Comparison of ENCODE assay signal across 9 cellular contexts in the genomic region with DNA sequence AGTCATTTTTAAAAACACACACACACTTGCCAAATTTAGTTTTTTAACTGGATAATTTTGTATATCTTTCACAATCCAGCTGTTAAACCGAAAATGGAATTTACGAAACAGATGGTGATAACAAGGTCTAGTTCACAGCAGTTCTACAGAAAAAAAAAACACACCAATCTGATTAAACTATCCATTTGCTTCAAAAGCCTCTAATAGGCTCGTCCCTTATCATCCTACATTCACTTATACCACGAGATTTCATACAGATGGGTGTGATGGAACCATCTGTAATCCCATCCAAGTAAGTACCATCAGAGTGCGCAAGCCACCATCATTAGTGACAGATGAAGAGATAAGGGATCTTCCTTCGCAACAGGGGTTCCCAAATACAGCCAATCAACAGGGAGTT. TPM values are rescaled to one million over a fixed set of nuclear protein-coding genes. Genes with fewer than 3 reads are reported as not detected.
DNase-seq lines count a peak whose midpoint lies in the region; ATAC-seq and TF ChIP-seq lines count a peak whose summit lies in the region.
"Had no signal": no experiment of that assay in that cellular context is flagged by ENCODE, and none has a peak within 500 bp of the region (broad histone marks: within the 10 kb centered on the region; RNA-seq: fewer than 3 reads in every experiment).

No MANE protein-coding gene starts in this region.

- no peak for TF ChIP-seq CTCF in tibial artery (IDR thresholded peaks at IDR 0.05)

- H3K4me1 ChIP-seq in tibial artery: peaks cover 0 to 10% (median 2%) of the 10 kb centered on the region in 4 donors

- H3K4me3 Mint-ChIP-seq in activated T-cell treated with anti-CD3 and anti-CD28 coated beads, Interleukin-2, amount 50 U/mL, for 72 hours: peak overlapping the region; percentile 81 to 95
- peak overlapping the region; percentile 86 for H3K4me3 Mint-ChIP-seq in activated T-helper 1 cell treated with anti-CD3 and anti-CD28 coated beads, Interleukin-12 subunit alpha, Interleukin-12 subunit beta, Interleukin-2, Interleukin-4 antibody, amounts not matched to agents 30 ng/mL and 10 ng/mL and 1 ng/mL, durations not matched to agents 14 hours and 24 hours and 36 hours
- H3K4me3 Mint-ChIP-seq in immature natural killer cell: peak overlapping the region; percentile 88 to 100 (median 98)

- H3K36me3 ChIP-seq in tibial artery: no peaks in the 10 kb centered on the region

- H3K27ac ChIP-seq in tibial artery: peak overlapping the region; percentile 65 to 69

- intact Hi-C loops in activated T-helper 1 cell treated with anti-CD3 and anti-CD28 coated beads, Interleukin-12 subunit alpha, Interleukin-12 subunit beta, Interleukin-2, Interleukin-4 antibody, amounts not matched to agents 30 ng/mL and 10 ng/mL and 1 ng/mL, durations not matched to agents 14 hours and 24 hours and 36 hours (cut with micrococcal nuclease): loop anchor here (1.0 kb wide), 1 partner anchor 109 kb away; no protein-coding TSS in a partner anchor
- intact Hi-C loops in tibial artery (cut with DNase I; ENCODE audit: low total_unique reads): no loop called here

- H3K9me3 ChIP-seq in tibial artery: no peaks in the 10 kb centered on the region

- no peak overlapping the region for H3K4me3 ChIP-seq in tibial artery

- no peaks in the 10 kb centered on the region for H3K27me3 Mint-ChIP-seq in activated T-cell treated with anti-CD3 and anti-CD28 coated beads, Interleukin-2, amount 50 U/mL, for 72 hours (ENCODE audit: low read depth)
- H3K27me3 Mint-ChIP-seq in activated T-helper 1 cell treated with anti-CD3 and anti-CD28 coated beads, Interleukin-12 subunit alpha, Interleukin-12 subunit beta, Interleukin-2, Interleukin-4 antibody, amounts not matched to agents 30 ng/mL and 10 ng/mL and 1 ng/mL, durations not matched to agents 14 hours and 24 hours and 36 hours (ENCODE audit: insufficient read depth): no peaks in the 10 kb centered on the region
- peaks cover 0 to 9% (median 3%) of the 10 kb centered on the region in 3 donors for H3K27me3 Mint-ChIP-seq in immature natural killer cell (ENCODE audit: low read depth in 3 of 3)

- no peaks in the 10 kb centered on the region for H3K9me3 Mint-ChIP-seq in activated T-cell treated with anti-CD3 and anti-CD28 coated beads, Interleukin-2, amount 50 U/mL, for 72 hours
- no peaks in the 10 kb centered on the region for H3K9me3 Mint-ChIP-seq in activated T-helper 1 cell treated with anti-CD3 and anti-CD28 coated beads, Interleukin-12 subunit alpha, Interleukin-12 subunit beta, Interleukin-2, Interleukin-4 antibody, amounts not matched to agents 30 ng/mL and 10 ng/mL and 1 ng/mL, durations not matched to agents 14 hours and 24 hours and 36 hours
- H3K9me3 Mint-ChIP-seq in immature natural killer cell: no peaks in the 10 kb centered on the region

- no peak for DNase-seq in activated T-cell treated with anti-CD3 and anti-CD28 coated beads, Interleukin-2, amount 50 U/mL, for 72 hours
- DNase-seq in activated T-cell treated with anti-CD3 and anti-CD28 coated beads, Interleukin-2, amount 50 U/mL, for 1 hour: no peak
- DNase-seq in activated T-helper 1 cell treated with anti-CD3 and anti-CD28 coated beads, Interleukin-12 subunit alpha, Interleukin-12 subunit beta, Interleukin-2, Interleukin-4 antibody, amounts not matched to agents 30 ng/mL and 10 ng/mL and 1 ng/mL, durations not matched to agents 14 hours and 24 hours and 36 hours (ENCODE audit: low spot score): no peak
- DNase-seq in immature natural killer cell (no peak), tibial artery (no peak), T-helper 9 cell (no peak), NCI-H345 (lab: John Stamatoyannopoulos, UW) (no peak)
- DNase-seq: NCI-H774 had no signal

- H3K27ac Mint-ChIP-seq in activated T-cell treated with anti-CD3 and anti-CD28 coated beads, Interleukin-2, amount 50 U/mL, for 72 hours: peak overlapping the region; percentile 96
- peak overlapping the region; percentile 94 for H3K27ac Mint-ChIP-seq in activated T-helper 1 cell treated with anti-CD3 and anti-CD28 coated beads, Interleukin-12 subunit alpha, Interleukin-12 subunit beta, Interleukin-2, Interleukin-4 antibody, amounts not matched to agents 30 ng/mL and 10 ng/mL and 1 ng/mL, durations not matched to agents 14 hours and 24 hours and 36 hours
- peak overlapping the region; percentile 93 to 99 (median 98) for H3K27ac Mint-ChIP-seq in immature natural killer cell

- ATAC-seq in activated T-cell treated with anti-CD3 and anti-CD28 coated beads, Interleukin-2, amount 50 U/mL, for 72 hours (replicated peaks in 1 of 2): no peak
- no peak for ATAC-seq in HG03520 (IDR thresholded peaks at IDR 0.05; ENCODE audit: unreplicated experiment)

- H3K4me1 Mint-ChIP-seq in activated T-cell treated with anti-CD3 and anti-CD28 coated beads, Interleukin-2, amount 50 U/mL, for 72 hours (ENCODE audit: low read depth): peaks cover 37% of the 10 kb centered on the region
- H3K4me1 Mint-ChIP-seq in activated T-helper 1 cell treated with anti-CD3 and anti-CD28 coated beads, Interleukin-12 subunit alpha, Interleukin-12 subunit beta, Interleukin-2, Interleukin-4 antibody, amounts not matched to agents 30 ng/mL and 10 ng/mL and 1 ng/mL, durations not matched to agents 14 hours and 24 hours and 36 hours (ENCODE audit: low read depth): peaks cover 49% of the 10 kb centered on the region
- H3K4me1 Mint-ChIP-seq in immature natural killer cell: peaks cover 52 to 69% of the 10 kb centered on the region in 2 donors

- H3K27me3 ChIP-seq in tibial artery: no peaks in the 10 kb centered on the region

- peaks cover 1 to 2% of the 10 kb centered on the region in 2 donors for H3K36me3 Mint-ChIP-seq in activated T-cell treated with anti-CD3 and anti-CD28 coated beads, Interleukin-2, amount 50 U/mL, for 72 hours (ENCODE audit: insufficient read depth in 2 of 2)
- peaks cover 19% of the 10 kb centered on the region for H3K36me3 Mint-ChIP-seq in activated T-helper 1 cell treated with anti-CD3 and anti-CD28 coated beads, Interleukin-12 subunit alpha, Interleukin-12 subunit beta, Interleukin-2, Interleukin-4 antibody, amounts not matched to agents 30 ng/mL and 10 ng/mL and 1 ng/mL, durations not matched to agents 14 hours and 24 hours and 36 hours (ENCODE audit: low read depth)
- peaks cover 0 to 3% (median 0%) of the 10 kb centered on the region in 3 donors for H3K36me3 Mint-ChIP-seq in immature natural killer cell

RNA-seq across cellular contexts. Expression of a gene that starts 20.1 kb away (rescaled TPM):
- 10 to 100 TPM; 35.3 to 54.0 TPM for total RNA-seq in activated T-cell treated with anti-CD3 and anti-CD28 coated beads, Interleukin-2, amount 50 U/mL, for 72 hours
- 61.4 and 62.4 TPM in 2 replicates for total RNA-seq in activated T-helper 1 cell treated with anti-CD3 and anti-CD28 coated beads, Interleukin-12 subunit alpha, Interleukin-12 subunit beta, Interleukin-2, Interleukin-4 antibody, amounts not matched to agents 30 ng/mL and 10 ng/mL and 1 ng/mL, durations not matched to agents 14 hours and 24 hours and 36 hours
- 10 to 100 TPM; 41.7 to 53.2 (median 52.0) TPM for polyA plus RNA-seq in immature natural killer cell
